10 cellular contexts compared by ENCODE assay signal in genomic region chr5:1244255-1244654, GRCh38. TPM values are rescaled to one million over a fixed set of nuclear protein-coding genes. Genes with fewer than 3 reads are reported as not detected.
"Had no signal": no experiment of that assay in that cellular context is flagged by ENCODE, and none has a peak within 500 bp of the region (broad histone marks: within the 10 kb centered on the region; RNA-seq: fewer than 3 reads in every experiment).

No MANE protein-coding gene starts in this region.

- DNase-seq: IMR-90, KBM-7, KG1 had no signal

- H3K4me3 ChIP-seq: K562 had no signal

- H3K9me3 Mint-ChIP-seq: IgD-negative memory B cell had no signal

- H3K9ac ChIP-seq: KMS-11 had no signal

- H3K4me2 ChIP-seq: KMS-11 had no signal

- H3K27ac ChIP-seq: HL-60, KMS-11 had no signal

- H3K36me3 Mint-ChIP-seq: IgD-negative memory B cell had no signal

- H3K4me1 Mint-ChIP-seq: IgD-negative memory B cell had no signal

- H3K27ac Mint-ChIP-seq: IgD-negative memory B cell had no signal

- H3K4me3 Mint-ChIP-seq: IgD-negative memory B cell had no signal

RNA-seq across cellular contexts. Expression of gene SLC6A18, which starts 19.1 kb away (rescaled TPM):
- total RNA-seq: HepG2, HT-29, HT1080, IMR-90, K562 had no signal
- polyA plus RNA-seq: HepG2, IgD-negative memory B cell, IMR-90, K562 had no signal

RNA-seq across cellular contexts. Expression of gene SLC6A19, which starts 42.9 kb away (rescaled TPM):
- total RNA-seq: HT-29, HT1080, IMR-90 had no signal
- polyA plus RNA-seq: HepG2, IgD-negative memory B cell, IMR-90 had no signal

RNA-seq across cellular contexts. Expression of gene TERT, which starts 50.6 kb away (rescaled TPM):
- total RNA-seq: IMR-90 had no signal
- polyA plus RNA-seq: IgD-negative memory B cell, IMR-90 had no signal
